Comparison of ENCODE assay signal across 15 cellular contexts in genomic region chr9:88993871-88994819, GRCh38. TPM values are rescaled to one million over a fixed set of nuclear protein-coding genes. Genes with fewer than 3 reads are reported as not detected.
DNase-seq lines count a peak whose midpoint lies in the region; ATAC-seq and TF ChIP-seq lines count a peak whose summit lies in the region.
"Had no signal": no experiment of that assay in that cellular context is flagged by ENCODE, and none has a peak within 500 bp of the region (broad histone marks: within the 10 kb centered on the region; RNA-seq: fewer than 3 reads in every experiment).

No MANE protein-coding gene starts in this region.

- no peak overlapping the region for H3K27ac Mint-ChIP-seq in activated T-helper 1 cell treated with anti-CD3 and anti-CD28 coated beads, Interleukin-12 subunit alpha, Interleukin-12 subunit beta, Interleukin-2, Interleukin-4 antibody, amounts not matched to agents 30 ng/mL and 10 ng/mL and 1 ng/mL, durations not matched to agents 14 hours and 24 hours and 36 hours

- intact Hi-C loops in activated T-helper 1 cell treated with anti-CD3 and anti-CD28 coated beads, Interleukin-12 subunit alpha, Interleukin-12 subunit beta, Interleukin-2, Interleukin-4 antibody, amounts not matched to agents 30 ng/mL and 10 ng/mL and 1 ng/mL, durations not matched to agents 14 hours and 24 hours and 36 hours (cut with micrococcal nuclease): no loop called here

- peak overlapping the region; percentile 83 for H3K9ac ChIP-seq in skeletal muscle satellite cell (ENCODE audit: low read depth, low read length)
- H3K9ac ChIP-seq: BLaER1, parathyroid adenoma had no signal

- H3K4me1 Mint-ChIP-seq in activated T-helper 1 cell treated with anti-CD3 and anti-CD28 coated beads, Interleukin-12 subunit alpha, Interleukin-12 subunit beta, Interleukin-2, Interleukin-4 antibody, amounts not matched to agents 30 ng/mL and 10 ng/mL and 1 ng/mL, durations not matched to agents 14 hours and 24 hours and 36 hours (ENCODE audit: low read depth): peaks cover 9% of the 10 kb centered on the region

- H3K27me3 Mint-ChIP-seq in activated T-helper 1 cell treated with anti-CD3 and anti-CD28 coated beads, Interleukin-12 subunit alpha, Interleukin-12 subunit beta, Interleukin-2, Interleukin-4 antibody, amounts not matched to agents 30 ng/mL and 10 ng/mL and 1 ng/mL, durations not matched to agents 14 hours and 24 hours and 36 hours (ENCODE audit: insufficient read depth): peaks cover 37% of the 10 kb centered on the region

- peaks cover 61% of the 10 kb centered on the region for H3K4me1 ChIP-seq in skeletal muscle satellite cell (ENCODE audit: control insufficient read depth, insufficient read depth, low read length)
- H3K4me1 ChIP-seq: parathyroid adenoma had no signal

- H3K27me3 ChIP-seq in skeletal muscle satellite cell (ENCODE audit: control insufficient read depth, insufficient read depth, low read length): no peaks in the 10 kb centered on the region

- ATAC-seq in GM19452 (IDR thresholded peaks at IDR 0.05; ENCODE audit: unreplicated experiment): no peak

- H3K4me3 ChIP-seq in HFF-Myc (replicated peaks; ENCODE audit: low read depth, low read length) (peak overlapping the region; percentile 88), choroid plexus epithelial cell (ENCODE audit: low read depth, low read length) (peak overlapping the region; percentile 88), skeletal muscle satellite cell (ENCODE audit: low read length) (peak overlapping the region; percentile 83)
- H3K4me3 ChIP-seq: BLaER1 had no signal

- H3K9me3 ChIP-seq in skeletal muscle satellite cell (replicated peaks; ENCODE audit: low read length): no peaks in the 10 kb centered on the region
- H3K9me3 ChIP-seq: BLaER1 had no signal

- no peaks in the 10 kb centered on the region for H3K36me3 Mint-ChIP-seq in activated T-helper 1 cell treated with anti-CD3 and anti-CD28 coated beads, Interleukin-12 subunit alpha, Interleukin-12 subunit beta, Interleukin-2, Interleukin-4 antibody, amounts not matched to agents 30 ng/mL and 10 ng/mL and 1 ng/mL, durations not matched to agents 14 hours and 24 hours and 36 hours (ENCODE audit: low read depth)

- no peaks in the 10 kb centered on the region for H3K9me3 Mint-ChIP-seq in activated T-helper 1 cell treated with anti-CD3 and anti-CD28 coated beads, Interleukin-12 subunit alpha, Interleukin-12 subunit beta, Interleukin-2, Interleukin-4 antibody, amounts not matched to agents 30 ng/mL and 10 ng/mL and 1 ng/mL, durations not matched to agents 14 hours and 24 hours and 36 hours

- H3K4me3 Mint-ChIP-seq in activated T-helper 1 cell treated with anti-CD3 and anti-CD28 coated beads, Interleukin-12 subunit alpha, Interleukin-12 subunit beta, Interleukin-2, Interleukin-4 antibody, amounts not matched to agents 30 ng/mL and 10 ng/mL and 1 ng/mL, durations not matched to agents 14 hours and 24 hours and 36 hours: no peak overlapping the region

- peaks cover 50% of the 10 kb centered on the region for H3K36me3 ChIP-seq in skeletal muscle satellite cell (ENCODE audit: insufficient read depth, low read length)
- H3K36me3 ChIP-seq: BLaER1 had no signal

- H3K4me2 ChIP-seq in skeletal muscle satellite cell (ENCODE audit: low read length): peak overlapping the region; percentile 78
- H3K4me2 ChIP-seq: BLaER1 had no signal

- no peak for DNase-seq in HFF-Myc (ENCODE audit: extremely low read depth, low read depth)
- peak; percentile 45 for DNase-seq in choroid plexus epithelial cell (ENCODE audit: low read depth)
- DNase-seq in iris pigment epithelial cell (ENCODE audit: low read depth): peak; percentile 43
- DNase-seq in MV-4-11 (lab: John Stamatoyannopoulos, UW): no peak
- DNase-seq in activated T-helper 1 cell treated with anti-CD3 and anti-CD28 coated beads, Interleukin-12 subunit alpha, Interleukin-12 subunit beta, Interleukin-2, Interleukin-4 antibody, amounts not matched to agents 30 ng/mL and 10 ng/mL and 1 ng/mL, durations not matched to agents 14 hours and 24 hours and 36 hours (ENCODE audit: low spot score): no peak
- DNase-seq in NCI-H1694 (lab: John Stamatoyannopoulos, UW): no peak
- DNase-seq: activated CD4-positive, CD25-positive, alpha-beta regulatory T cell treated with anti-CD3 and anti-CD28 coated beads, Interleukin-2, amount 50 U/mL, for 72 hours; effector CD4-positive, alpha-beta T cell; hypothalamus; mammary epithelial cell; NCI-H1436 had no signal

- TF ChIP-seq CTCF in HFF-Myc (IDR thresholded peaks at IDR 0.05; ENCODE audit: low read depth, low read length, missing control alignments): no peak
- TF ChIP-seq CTCF in choroid plexus epithelial cell (conservative IDR thresholded peaks at IDR 0.05; ENCODE audit: low read depth, low read length): no peak

RNA-seq across cellular contexts. Expression of gene S1PR3, which starts 2.9 kb away (rescaled TPM):
- 148 and 158 TPM in 2 replicates for total RNA-seq in skeletal muscle satellite cell (2012; rRNA removed)
- 3.0 and 3.3 TPM in 2 replicates for total RNA-seq in activated T-helper 1 cell treated with anti-CD3 and anti-CD28 coated beads, Interleukin-12 subunit alpha, Interleukin-12 subunit beta, Interleukin-2, Interleukin-4 antibody, amounts not matched to agents 30 ng/mL and 10 ng/mL and 1 ng/mL, durations not matched to agents 14 hours and 24 hours and 36 hours

Comparison
In these comparisons a context has a peak if more than half of its experiments do, and no peak if none do; other contexts are left out.
1. DNase-seq: peak in choroid plexus epithelial cell (single experiment) and iris pigment epithelial cell (single experiment); none in HFF-Myc (single experiment), MV-4-11 (single experiment), activated T-helper 1 cell treated with anti-CD3 and anti-CD28 coated beads, Interleukin-12 subunit alpha, Interleukin-12 subunit beta, Interleukin-2, Interleukin-4 antibody, amounts not matched to agents 30 ng/mL and 10 ng/mL and 1 ng/mL, durations not matched to agents 14 hours and 24 hours and 36 hours (single experiment) and NCI-H1694 (single experiment).
2. Peak in every context shown above with its lines, with median percentiles within 50 percentile points of each other: H3K4me3 ChIP-seq.